17 cellular contexts compared by ENCODE assay signal in genomic region chr5:98096155-98096554, GRCh38.
DNase-seq lines count a peak whose midpoint lies in the region; ATAC-seq and TF ChIP-seq lines count a peak whose summit lies in the region.
"Had no signal": no experiment of that assay in that cellular context is flagged by ENCODE, and none has a peak within 500 bp of the region (broad histone marks: within the 10 kb centered on the region; RNA-seq: fewer than 3 reads in every experiment).

No MANE protein-coding gene starts in this region.

- no peaks in the 10 kb centered on the region for H3K36me3 ChIP-seq in PC-3 (ENCODE audit: low read depth, low read length)
- H3K36me3 ChIP-seq: cardiac muscle cell, upper lobe of left lung had no signal

- intact Hi-C loops in PC-3 (cut with micrococcal nuclease) (no loop called here), natural killer cell (cut with micrococcal nuclease) (no loop called here)

- no peak overlapping the region for H3K9ac ChIP-seq in PC-3 (ENCODE audit: low read length)

- H3F3A ChIP-seq in PC-3 (ENCODE audit: low read length, unreplicated experiment): no peaks in the 10 kb centered on the region

- no TSS peak for BruUV-seq in PC-3 (replicated peaks; lab: Mats Ljungman, UMichigan)

- no peaks in the 10 kb centered on the region for H3K27me3 ChIP-seq in PC-3 (ENCODE audit: low read length)
- H3K27me3 ChIP-seq: cardiac muscle cell, upper lobe of left lung had no signal

- H3K79me2 ChIP-seq in PC-3 (ENCODE audit: low read length): no peaks in the 10 kb centered on the region

- peak; percentile 82 for ATAC-seq in PC-3
- no peak for ATAC-seq in HG02973 (IDR thresholded peaks at IDR 0.05; ENCODE audit: unreplicated experiment)
- ATAC-seq in natural killer cell: no peak
- no peak for ATAC-seq in HG03457 (IDR thresholded peaks at IDR 0.05; ENCODE audit: unreplicated experiment)
- ATAC-seq: Panc1 had no signal

- H3K36me3 Mint-ChIP-seq in natural killer cell: no peaks in the 10 kb centered on the region

- H3K9me3 Mint-ChIP-seq in natural killer cell: peaks cover 4 to 13% of the 10 kb centered on the region in 2 donors

- CTCF ChIA-PET in PC-3 (lab: Charles Lee): no interaction called here

- TF ChIP-seq CTCF in PC-3 (conservative IDR thresholded peaks at IDR 0.05; ENCODE audit: low read depth, low read length) (no peak), epithelial cell of esophagus (IDR thresholded peaks at IDR 0.05; ENCODE audit: insufficient read depth, low read depth, low read length, missing control alignments) (no peak), natural killer cell (IDR thresholded peaks at IDR 0.05) (no peak)

- H3K27ac Mint-ChIP-seq in natural killer cell: no peak overlapping the region

- no peaks in the 10 kb centered on the region for H3K4me1 Mint-ChIP-seq in natural killer cell

- H3K4me1 ChIP-seq in PC-3 (ENCODE audit: insufficient read depth, low read length): peaks cover 36% of the 10 kb centered on the region
- H3K4me1 ChIP-seq: upper lobe of left lung had no signal

- no peak overlapping the region for H2AFZ ChIP-seq in PC-3 (ENCODE audit: low read length)

- POLR2A ChIA-PET in PC-3 (lab: Charles Lee; ENCODE audit: unreplicated experiment): interaction anchor here (0.5 kb wide), 1 partner anchor 12 kb away, joined by 3 read pairs; no protein-coding TSS in a partner anchor

- no peak overlapping the region for H3K4me3 ChIP-seq in PC-3 (ENCODE audit: low read length)
- H3K4me3 ChIP-seq in epithelial cell of esophagus (ENCODE audit: low read length): no peak overlapping the region
- H3K4me3 ChIP-seq: cardiac muscle cell, upper lobe of left lung had no signal

- H3K27me3 Mint-ChIP-seq in natural killer cell (ENCODE audit: low read depth in 2 of 2): no peaks in the 10 kb centered on the region

- H3K27ac ChIP-seq in PC-3 (ENCODE audit: low read length): peak overlapping the region; percentile 44
- H3K27ac ChIP-seq: C4-2B, cardiac muscle cell, upper lobe of left lung, VCaP had no signal

- H3K4me2 ChIP-seq in PC-3 (ENCODE audit: low read length): peak overlapping the region; percentile 12

- no peaks in the 10 kb centered on the region for H3K9me3 ChIP-seq in PC-3 (ENCODE audit: low read length)
- H3K9me3 ChIP-seq: upper lobe of left lung had no signal

- H3K4me3 Mint-ChIP-seq in natural killer cell: no peak overlapping the region

- no peaks in the 10 kb centered on the region for H3K9me2 ChIP-seq in PC-3 (replicated peaks; ENCODE audit: low read length)

- peak; percentile 52 for DNase-seq in GM03348 (ENCODE audit: low spot score)
- peak; percentile 86 for DNase-seq in PC-3
- peak; percentile 74 for DNase-seq in epithelial cell of esophagus (ENCODE audit: low read depth)
- DNase-seq in non-pigmented ciliary epithelial cell (ENCODE audit: low read depth): peak; percentile 65
- DNase-seq in natural killer cell: no peak
- DNase-seq: DND-41; kidney; NCI-H187; small intestine; stimulated activated naive CD4-positive, alpha-beta T cell; upper lobe of left lung had no signal

- no peaks in the 10 kb centered on the region for H4K20me1 ChIP-seq in PC-3 (ENCODE audit: low read length)
